ENCODE assay signal across 8 cellular contexts in the genomic region with DNA sequence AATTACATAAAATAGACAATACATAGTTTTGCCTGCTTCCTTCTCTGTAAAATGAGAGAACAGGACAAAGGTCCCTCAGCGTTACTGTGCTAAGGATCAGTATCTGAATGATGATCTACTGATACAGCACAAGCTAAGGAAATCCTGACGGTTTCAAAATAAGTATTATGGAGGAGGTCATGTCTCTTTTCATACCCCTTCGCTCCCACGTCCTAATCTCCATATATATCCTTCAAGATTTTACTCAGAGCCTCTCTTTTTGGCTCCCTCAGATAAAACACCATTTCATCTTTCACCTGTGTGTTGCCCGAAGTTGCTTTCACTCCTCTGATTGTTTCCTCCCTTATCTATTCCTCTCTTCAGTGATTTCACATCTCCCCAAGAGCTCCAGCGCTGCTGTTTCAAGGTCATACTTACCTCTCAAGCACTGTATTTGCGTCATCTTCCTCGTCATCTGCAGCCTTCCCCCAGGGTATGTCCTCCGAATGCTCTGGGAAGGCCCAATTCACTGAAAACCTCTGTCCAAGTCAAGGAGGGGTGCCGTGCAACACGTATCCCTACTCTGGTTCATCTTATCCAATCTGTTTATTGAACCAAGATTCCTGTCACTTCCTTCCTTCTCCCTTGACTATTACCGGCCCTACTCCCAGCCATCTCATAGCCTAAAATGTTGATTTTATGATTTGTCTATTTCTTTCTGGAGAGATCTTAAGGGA. TPM values are rescaled to one million over a fixed set of nuclear protein-coding genes. Genes with fewer than 3 reads are reported as not detected.
A peak's percentile ranks its signal among the peaks of the same experiment; 100 is the strongest.
DNase-seq lines count a peak whose midpoint lies in the region; ATAC-seq, FAIRE-seq and TF ChIP-seq lines count a peak whose summit lies in the region.

No MANE protein-coding gene starts in this region.

- peaks cover 0 to 36% (median 11%) of the 10 kb centered on the region in 4 donors for H3K36me3 ChIP-seq in right lobe of liver

- TF ChIP-seq POLR2A in right lobe of liver (IDR thresholded peaks at IDR 0.05) = no peak

- WGBS in right lobe of liver (ENCODE audit: insufficient coverage, low coverage, low lambda C conversion rate, missing lambda C conversion rate) = 55% methylated on average over 12 of the region's 12 CpGs

- H3K4me1 Mint-ChIP-seq in activated CD4-positive, alpha-beta T cell treated with anti-CD3 and anti-CD28 coated beads for 36 hours = peaks cover 35% of the 10 kb centered on the region
- peaks cover 29% of the 10 kb centered on the region for H3K4me1 Mint-ChIP-seq in activated naive CD8-positive, alpha-beta T cell treated with anti-CD3 and anti-CD28 coated beads, Interleukin-2, amount 10 ng/mL, durations not matched to agents 7 days and 5 days

- no peaks in the 10 kb centered on the region for H3K27me3 Mint-ChIP-seq in activated CD4-positive, alpha-beta T cell treated with anti-CD3 and anti-CD28 coated beads for 36 hours
- no peaks in the 10 kb centered on the region for H3K27me3 Mint-ChIP-seq in activated naive CD8-positive, alpha-beta T cell treated with anti-CD3 and anti-CD28 coated beads, Interleukin-2, amount 10 ng/mL, durations not matched to agents 7 days and 5 days

- H3K36me3 Mint-ChIP-seq in activated CD4-positive, alpha-beta T cell treated with anti-CD3 and anti-CD28 coated beads for 36 hours (ENCODE audit: low read depth) = peaks cover 40% of the 10 kb centered on the region
- peaks cover 11% of the 10 kb centered on the region for H3K36me3 Mint-ChIP-seq in activated naive CD8-positive, alpha-beta T cell treated with anti-CD3 and anti-CD28 coated beads, Interleukin-2, amount 10 ng/mL, durations not matched to agents 7 days and 5 days

- peak; percentile 18 for DNase-seq in activated CD4-positive, alpha-beta T cell treated with anti-CD3 and anti-CD28 coated beads for 36 hours
- DNase-seq in activated CD4-positive, alpha-beta T cell treated with anti-CD3 and anti-CD28 coated beads, Interleukin-2, amount 50 U/mL, for 1 hour = no peak
- no peak for DNase-seq in activated naive CD8-positive, alpha-beta T cell treated with anti-CD3 and anti-CD28 coated beads, Interleukin-2, amount 10 ng/mL, durations not matched to agents 7 days and 5 days
- no peak for DNase-seq in right lobe of liver
- no peak for DNase-seq in GM20000 (ENCODE audit: low spot score)
- no peak for DNase-seq in frontal cortex (ENCODE audit: low spot score in 2 of 2)
- no peak for DNase-seq in NCI-H1436 treated with DMSO at 0.1 percent for 48 hours (lab: John Stamatoyannopoulos, UW)

- H3K27ac ChIP-seq in right lobe of liver (peak overlapping the region; percentile 64 to 90 (median 78)), temporal lobe (ENCODE audit: low read depth, low read length) (peak overlapping the region; percentile 70)

- FAIRE-seq in frontal cortex (lab: Jason Lieb, UNC) = no peak

- CTCF ChIA-PET in activated CD4-positive, alpha-beta T cell treated with anti-CD3 and anti-CD28 coated beads for 36 hours (lab: Charles Lee) = interaction anchor here (0.6 to 8.1 kb wide), 38 partner anchors 8 to 1327 kb away, joined by 3 to 125 read pairs (median 4); partner anchors contain the start of genes MYO18A, NEK8, PIGS and PROCA1

- TF ChIP-seq CTCF in right lobe of liver (IDR thresholded peaks at IDR 0.05) (no peak), GM20000 (IDR thresholded peaks at IDR 0.05; ENCODE audit: extremely low read depth, missing control alignments) (no peak)

- no peak for ATAC-seq in activated CD4-positive, alpha-beta T cell treated with anti-CD3 and anti-CD28 coated beads for 36 hours
- ATAC-seq in activated naive CD8-positive, alpha-beta T cell treated with anti-CD3 and anti-CD28 coated beads, Interleukin-2, amount 10 ng/mL, durations not matched to agents 7 days and 5 days (ENCODE audit: low read depth) = no peak
- no peak for ATAC-seq in right lobe of liver

- no peak overlapping the region for H3K4me3 ChIP-seq in right lobe of liver

- H3K27ac Mint-ChIP-seq in activated CD4-positive, alpha-beta T cell treated with anti-CD3 and anti-CD28 coated beads for 36 hours = peak overlapping the region; percentile 86
- peak overlapping the region; percentile 91 for H3K27ac Mint-ChIP-seq in activated naive CD8-positive, alpha-beta T cell treated with anti-CD3 and anti-CD28 coated beads, Interleukin-2, amount 10 ng/mL, durations not matched to agents 7 days and 5 days

- H3K4me3 Mint-ChIP-seq in activated CD4-positive, alpha-beta T cell treated with anti-CD3 and anti-CD28 coated beads for 36 hours = peak overlapping the region; percentile 95
- H3K4me3 Mint-ChIP-seq in activated naive CD8-positive, alpha-beta T cell treated with anti-CD3 and anti-CD28 coated beads, Interleukin-2, amount 10 ng/mL, durations not matched to agents 7 days and 5 days = peak overlapping the region; percentile 97

- H3K9me3 ChIP-seq in right lobe of liver = no peaks in the 10 kb centered on the region

- no peaks in the 10 kb centered on the region for H3K27me3 ChIP-seq in right lobe of liver

- intact Hi-C loops in activated CD4-positive, alpha-beta T cell treated with anti-CD3 and anti-CD28 coated beads for 36 hours (cut with DNase I, micrococcal nuclease) = loop anchor here (5.0 to 10.0 kb wide), 3 partner anchors 306 to 601 kb away; partner anchors contain the start of genes NLK (in 1 of the 2) and PHF12 (in 1 of the 2)
- intact Hi-C loops in right lobe of liver (cut with DNase I) = no loop called here

- POLR2A ChIA-PET in activated CD4-positive, alpha-beta T cell treated with anti-CD3 and anti-CD28 coated beads for 36 hours (lab: Charles Lee) = interaction anchor here (0.6 to 1.7 kb wide), 5 partner anchors 11 to 83 kb away, joined by 3 to 23 read pairs (median 6); partner anchors contain the start of genes NEK8, SDF2 and SUPT6H
- POLR2A ChIA-PET in activated naive CD8-positive, alpha-beta T cell treated with anti-CD3 and anti-CD28 coated beads, Interleukin-2, amount 10 ng/mL, durations not matched to agents 7 days and 5 days (lab: Charles Lee) = interaction anchor here (1.0 to 6.6 kb wide), 8 partner anchors 16 to 304 kb away, joined by 3 to 74 read pairs (median 6); partner anchors contain the start of genes PROCA1, RPL23A, SDF2 and SUPT6H

- peaks cover 0 to 39% (median 14%) of the 10 kb centered on the region in 4 donors for H3K4me1 ChIP-seq in right lobe of liver

- no peaks in the 10 kb centered on the region for H3K9me3 Mint-ChIP-seq in activated CD4-positive, alpha-beta T cell treated with anti-CD3 and anti-CD28 coated beads for 36 hours (ENCODE audit: low read depth)
- H3K9me3 Mint-ChIP-seq in activated naive CD8-positive, alpha-beta T cell treated with anti-CD3 and anti-CD28 coated beads, Interleukin-2, amount 10 ng/mL, durations not matched to agents 7 days and 5 days = no peaks in the 10 kb centered on the region

RNA-seq across cellular contexts. Expression of gene BLTP2, which starts 1.2 kb away (rescaled TPM):
- 100 to 1,000 TPM; 138 to 152 TPM for total RNA-seq in activated CD4-positive, alpha-beta T cell treated with anti-CD3 and anti-CD28 coated beads for 36 hours
- 100 to 1,000 TPM; 144 to 157 TPM for total RNA-seq in activated naive CD8-positive, alpha-beta T cell treated with anti-CD3 and anti-CD28 coated beads, Interleukin-2, amount 10 ng/mL, durations not matched to agents 7 days and 5 days
- total RNA-seq in right lobe of liver (10 to 100 TPM; 33.2 to 90.3 (median 47.1) TPM), temporal lobe (73.8 TPM), frontal cortex (81.9 TPM)

RNA-seq across cellular contexts. Expression of gene SDF2, which starts 15.5 kb away (rescaled TPM):
- total RNA-seq in activated CD4-positive, alpha-beta T cell treated with anti-CD3 and anti-CD28 coated beads for 36 hours = 10 to 100 TPM; 36.6 to 37.2 TPM
- 10 to 100 TPM; 47.3 to 50.1 TPM for total RNA-seq in activated naive CD8-positive, alpha-beta T cell treated with anti-CD3 and anti-CD28 coated beads, Interleukin-2, amount 10 ng/mL, durations not matched to agents 7 days and 5 days
- total RNA-seq in right lobe of liver (10 to 100 TPM; 24.6 to 31.8 (median 26.4) TPM), temporal lobe (29.0 TPM), frontal cortex (44.0 TPM)

RNA-seq across cellular contexts. Expression of gene SUPT6H, which starts 15.8 kb away (rescaled TPM):
- 10 to 100 TPM; 80.6 to 85.8 TPM for total RNA-seq in activated CD4-positive, alpha-beta T cell treated with anti-CD3 and anti-CD28 coated beads for 36 hours
- 10 to 100 TPM; 81.4 to 87.1 TPM for total RNA-seq in activated naive CD8-positive, alpha-beta T cell treated with anti-CD3 and anti-CD28 coated beads, Interleukin-2, amount 10 ng/mL, durations not matched to agents 7 days and 5 days
- total RNA-seq in right lobe of liver = 10 to 100 TPM; 28.8 to 38.0 (median 34.0) TPM
- 38.1 TPM for total RNA-seq in temporal lobe
- 28.9 TPM for total RNA-seq in frontal cortex

RNA-seq across cellular contexts. Expression of gene RSKR, which starts 32.2 kb away (rescaled TPM):
- total RNA-seq in activated CD4-positive, alpha-beta T cell treated with anti-CD3 and anti-CD28 coated beads for 36 hours = 10 to 100 TPM; 17.6 to 21.4 TPM
- 10 to 100 TPM; 20.7 to 24.9 TPM for total RNA-seq in activated naive CD8-positive, alpha-beta T cell treated with anti-CD3 and anti-CD28 coated beads, Interleukin-2, amount 10 ng/mL, durations not matched to agents 7 days and 5 days
- total RNA-seq in right lobe of liver (1 to 10 TPM; 1.5 to 7.3 (median 4.2) TPM), temporal lobe (14.8 TPM), frontal cortex (11.8 TPM)

RNA-seq across cellular contexts. Expression of gene SPAG5, which starts 47.4 kb away (rescaled TPM):
- total RNA-seq in activated CD4-positive, alpha-beta T cell treated with anti-CD3 and anti-CD28 coated beads for 36 hours = 100 to 1,000 TPM; 142 to 165 TPM
- 100 to 1,000 TPM; 109 to 118 TPM for total RNA-seq in activated naive CD8-positive, alpha-beta T cell treated with anti-CD3 and anti-CD28 coated beads, Interleukin-2, amount 10 ng/mL, durations not matched to agents 7 days and 5 days
- total RNA-seq in right lobe of liver (10 to 100 TPM in 4 of 6 experiments, 1 to 10 TPM in 2; 8.4 to 14.1 (median 11.3) TPM), temporal lobe (4.2 TPM), frontal cortex (3.7 TPM)

Comparison
In these comparisons a context has a peak if more than half of its experiments do, and no peak if none do; other contexts are left out.
1. intact Hi-C loops: an anchor here in activated CD4-positive, alpha-beta T cell treated with anti-CD3 and anti-CD28 coated beads for 36 hours (5.0 to 10.0 kb wide); none called in right lobe of liver.